Comparison of ENCODE assay signal across 10 cellular contexts in genomic region chr20:62369508-62370114, GRCh38. TPM values are rescaled to one million over a fixed set of nuclear protein-coding genes. Genes with fewer than 3 reads are reported as not detected.
A peak's percentile ranks its signal among the peaks of the same experiment; 100 is the strongest.
DNase-seq lines count a peak whose midpoint lies in the region; ATAC-seq and TF ChIP-seq lines count a peak whose summit lies in the region.
"Had no signal": no experiment of that assay in that cellular context is flagged by ENCODE, and none has a peak within 500 bp of the region (broad histone marks: within the 10 kb centered on the region; RNA-seq: fewer than 3 reads in every experiment).

No MANE protein-coding gene starts in this region.

- no peak overlapping the region for H3K4me3 ChIP-seq in left ventricle myocardium inferior
- peak overlapping the region; percentile 75 for H3K4me3 ChIP-seq in psoas muscle

- peak overlapping the region; percentile 97 for H3K27ac ChIP-seq in left ventricle myocardium inferior (replicated peaks)
- peak overlapping the region; percentile 87 for H3K27ac ChIP-seq in psoas muscle

- no peaks in the 10 kb centered on the region for H3K36me3 ChIP-seq in ES-I3 (ENCODE audit: insufficient read depth, low read length)
- H3K36me3 ChIP-seq in left ventricle myocardium inferior: no peaks in the 10 kb centered on the region
- no peaks in the 10 kb centered on the region for H3K36me3 ChIP-seq in psoas muscle (ENCODE audit: insufficient read depth in 1 of 2, low read depth in 1 of 2)

- DNase-seq in SW480 (ENCODE audit: low spot score) (peak; percentile 66), left ventricle myocardium inferior (no peak), psoas muscle (peak in 1 of 2 donors; percentile 14), SK-N-DZ (ENCODE audit: low spot score) (no peak), NCI-H2107 treated with DMSO at 0.1 percent for 48 hours (lab: John Stamatoyannopoulos, UW; ENCODE audit: unreplicated experiment) (no peak), NCI-H345 (lab: John Stamatoyannopoulos, UW) (no peak)
- no peak for DNase-seq in activated CD4-positive, alpha-beta T cell treated with anti-CD3 and anti-CD28 coated beads, Interleukin-2, amount 50 U/mL, for 4 hours
- DNase-seq: activated naive CD8-positive, alpha-beta T cell treated with anti-CD3 and anti-CD28 coated beads, Interleukin-2, amount 10 ng/mL, durations not matched to agents 7 days and 5 days had no signal

- H3K27me3 ChIP-seq in left ventricle myocardium inferior (ENCODE audit: low read depth) (no peaks in the 10 kb centered on the region), psoas muscle (ENCODE audit: insufficient read depth in 3 of 3, low read length in 2 of 3) (no peaks in the 10 kb centered on the region)

- intact Hi-C loops in left ventricle myocardium inferior (cut with micrococcal nuclease): no loop called here
- intact Hi-C loops in psoas muscle (cut with DNase I): loop anchor here in 1 of 2 donors (5.0 kb wide), 1 partner anchor 62 kb away; no protein-coding TSS in a partner anchor

- H3K4me1 ChIP-seq in ES-I3 (ENCODE audit: insufficient read depth, low read length): peaks cover 28% of the 10 kb centered on the region; the same call in 1 of the 2 replicates
- H3K4me1 ChIP-seq in left ventricle myocardium inferior: peaks cover 67% of the 10 kb centered on the region
- H3K4me1 ChIP-seq in psoas muscle: peaks cover 51% of the 10 kb centered on the region

- WGBS in psoas muscle, 3 donors: 46 to 65% (median 52%) methylated on average over 10 to 13 of the region's 13 CpGs

- no peak for ATAC-seq in psoas muscle

- peak overlapping the region; percentile 39; the same call in 1 of the 2 replicates for H3K9ac ChIP-seq in ES-I3 (ENCODE audit: low read depth, low read length)

- TF ChIP-seq CTCF in left ventricle myocardium inferior (IDR thresholded peaks at IDR 0.05; ENCODE audit: borderline replicate concordance) (no peak), psoas muscle (IDR thresholded peaks at IDR 0.05) (no peak)

- H3K9me3 ChIP-seq in ES-I3 (ENCODE audit: control insufficient read depth, insufficient read depth, low read length): no peaks in the 10 kb centered on the region
- no peaks in the 10 kb centered on the region for H3K9me3 ChIP-seq in left ventricle myocardium inferior (replicated peaks)
- no peaks in the 10 kb centered on the region for H3K9me3 ChIP-seq in psoas muscle

RNA-seq across cellular contexts. Expression of gene LAMA5, which starts 2.5 kb away (rescaled TPM):
- total RNA-seq in left ventricle myocardium inferior (70.9 TPM), psoas muscle (10 to 100 TPM; 27.2 to 74.6 (median 46.5) TPM)
- 10 to 100 TPM; 14.4 to 40.5 (median 23.3) TPM for polyA plus RNA-seq in psoas muscle
- polyA plus RNA-seq in SK-N-DZ (2014; cell fraction: cytosol; rRNA removed): 32.9 and 33.6 TPM in 2 replicates
- 352 and 482 TPM in 2 replicates for polyA plus RNA-seq in SK-N-DZ (2014; cell fraction: nucleus; rRNA removed)

RNA-seq across cellular contexts. Expression of gene RPS21, which starts 17.3 kb away (rescaled TPM):
- total RNA-seq in left ventricle myocardium inferior: 661 TPM
- total RNA-seq in psoas muscle: 1,000 to 10,000 TPM in 3 of 4 donors, 100 to 1,000 TPM in 1; 602 to 1,206 (median 1,044) TPM
- polyA plus RNA-seq in psoas muscle: 1,000 to 10,000 TPM; 3,473 to 5,162 (median 3,791) TPM
- polyA plus RNA-seq in SK-N-DZ (2014; cell fraction: cytosol; rRNA removed): 10,912 and 11,337 TPM in 2 replicates
- polyA plus RNA-seq in SK-N-DZ (2014; cell fraction: nucleus; rRNA removed): 6,422 and 11,565 TPM in 2 replicates

RNA-seq across cellular contexts. Expression of gene CABLES2, which starts 37.5 kb away (rescaled TPM):
- total RNA-seq in left ventricle myocardium inferior: 12.0 TPM
- 1 to 10 TPM; 3.0 to 4.2 (median 3.9) TPM for total RNA-seq in psoas muscle
- polyA plus RNA-seq in psoas muscle: 1 to 10 TPM; 2.4 to 4.3 (median 3.5) TPM
- polyA plus RNA-seq in SK-N-DZ (2014; cell fraction: cytosol; rRNA removed): 7.8 and 8.4 TPM in 2 replicates
- 4.6 and 8.4 TPM in 2 replicates for polyA plus RNA-seq in SK-N-DZ (2014; cell fraction: nucleus; rRNA removed)

RNA-seq across cellular contexts. Expression of gene RBBP8NL, which starts 57.7 kb away (rescaled TPM):
- total RNA-seq in left ventricle myocardium inferior: not detected
- total RNA-seq in psoas muscle: not detected
- polyA plus RNA-seq in psoas muscle: under 1 TPM in 2 of 3 donors, not detected in 1; 0.03 to 0.08 TPM
- polyA plus RNA-seq in SK-N-DZ (2014; cell fraction: cytosol; rRNA removed): not detected in 2 replicates
- not detected in 2 replicates for polyA plus RNA-seq in SK-N-DZ (2014; cell fraction: nucleus; rRNA removed)
- total RNA-seq: activated naive CD8-positive, alpha-beta T cell treated with anti-CD3 and anti-CD28 coated beads, Interleukin-2, amount 10 ng/mL, durations not matched to agents 7 days and 5 days; lung microvascular endothelial cell had no signal
